In genomic region chr1:165854101-165854845, GRCh38 we compare ENCODE assay signal across 8 cellular contexts. TPM values are rescaled to one million over a fixed set of nuclear protein-coding genes. Genes with fewer than 3 reads are reported as not detected.
DNase-seq lines count a peak whose midpoint lies in the region; ATAC-seq and TF ChIP-seq lines count a peak whose summit lies in the region.

No MANE protein-coding gene starts in this region.

- H3F3A ChIP-seq in GM23338 (replicated peaks; ENCODE audit: low read depth): no peaks in the 10 kb centered on the region

- peaks cover 10% of the 10 kb centered on the region for H3K27me3 Mint-ChIP-seq in GM23338 (ENCODE audit: insufficient read depth, low read depth, poor library complexity)
- no peaks in the 10 kb centered on the region for H3K27me3 Mint-ChIP-seq in activated T-cell treated with anti-CD3 and anti-CD28 coated beads, Interleukin-2, amount 50 U/mL, for 24 hours

- H3K27ac ChIP-seq in A673 (ENCODE audit: low read depth, low read length, poor library complexity, severe bottlenecking): no peak overlapping the region
- 0 out of 2 replicates have a peak overlapping the region, but pooled peaks have one; percentile 46 for H3K27ac ChIP-seq in GM23338 (ENCODE audit: low read depth)
- H3K27ac ChIP-seq in Peyer's patch: no peak overlapping the region

- no peak overlapping the region for H2AFZ ChIP-seq in GM23338

- no peaks in the 10 kb centered on the region for H3K9me3 ChIP-seq in A673 (ENCODE audit: low read depth, low read length, poor library complexity, severe bottlenecking)
- no peaks in the 10 kb centered on the region for H3K9me3 ChIP-seq in Peyer's patch

- no TSS peak for BruUV-seq in A673 (replicated peaks; lab: Mats Ljungman, UMichigan)

- H3K9me2 ChIP-seq in GM23338 (ENCODE audit: insufficient read depth): no peaks in the 10 kb centered on the region

- H3K9me3 Mint-ChIP-seq in GM23338: no peaks in the 10 kb centered on the region
- H3K9me3 Mint-ChIP-seq in activated T-cell treated with anti-CD3 and anti-CD28 coated beads, Interleukin-2, amount 50 U/mL, for 24 hours: no peaks in the 10 kb centered on the region

- H3K4me1 Mint-ChIP-seq in GM23338: peaks cover 78% of the 10 kb centered on the region
- H3K4me1 Mint-ChIP-seq in activated T-cell treated with anti-CD3 and anti-CD28 coated beads, Interleukin-2, amount 50 U/mL, for 24 hours (ENCODE audit: low read depth): peaks cover 40% of the 10 kb centered on the region

- intact Hi-C loops in A673 (cut with micrococcal nuclease; ENCODE audit: unreplicated experiment): no loop called here
- intact Hi-C loops in left cardiac atrium (cut with DNase I): no loop called here

- peak overlapping the region; percentile 74 for H3K4me2 ChIP-seq in GM23338

- DNase-seq in A673 (ENCODE audit: low spot score): peak; percentile 53
- DNase-seq in GM23338 (ENCODE audit: low spot score): no peak
- peak; percentile 83 for DNase-seq in SKM-1 (lab: John Stamatoyannopoulos, UW; ENCODE audit: unreplicated experiment)
- no peak for DNase-seq in left cardiac atrium
- DNase-seq in DMS79 treated with DMSO at 0.1 percent for 48 hours (lab: John Stamatoyannopoulos, UW): no peak
- no peak for DNase-seq in activated T-cell treated with anti-CD3 and anti-CD28 coated beads, Interleukin-2, amount 50 U/mL, for 24 hours
- no peak for DNase-seq in Peyer's patch

- peaks cover 87% of the 10 kb centered on the region for H4K20me1 ChIP-seq in GM23338 (replicated peaks; ENCODE audit: insufficient read depth)

- CTCF ChIA-PET in A673 (lab: Charles Lee): no interaction called here

- no peak for TF ChIP-seq CTCF in A673 (conservative IDR thresholded peaks at IDR 0.05; ENCODE audit: low read depth, low read length)
- TF ChIP-seq CTCF in GM23338 (conservative IDR thresholded peaks at IDR 0.05; ENCODE audit: low read depth in 2 of 2): no peak
- no peak for TF ChIP-seq CTCF in Peyer's patch (IDR thresholded peaks at IDR 0.05)

- H3K4me1 ChIP-seq in A673 (ENCODE audit: insufficient read depth, low read length, poor library complexity, severe bottlenecking): peaks cover 23% of the 10 kb centered on the region
- peaks cover 77% of the 10 kb centered on the region for H3K4me1 ChIP-seq in GM23338 (ENCODE audit: insufficient read depth)
- H3K4me1 ChIP-seq in Peyer's patch: peaks cover 0 to 30% (median 8%) of the 10 kb centered on the region in 4 donors

- peaks cover 100% of the 10 kb centered on the region for H3K79me2 ChIP-seq in GM23338 (replicated peaks; ENCODE audit: insufficient read depth)

- H3K27ac Mint-ChIP-seq in GM23338: peak overlapping the region; percentile 50; the same call in 1 of the 2 replicates
- H3K27ac Mint-ChIP-seq in activated T-cell treated with anti-CD3 and anti-CD28 coated beads, Interleukin-2, amount 50 U/mL, for 24 hours: no peak overlapping the region

- peak; percentile 29 for ATAC-seq in GM23338
- peak; percentile 74 to 77 for ATAC-seq in left cardiac atrium
- no peak for ATAC-seq in GM21447 (IDR thresholded peaks at IDR 0.05; ENCODE audit: unreplicated experiment)

- no peak for TF ChIP-seq POLR2A in Peyer's patch (IDR thresholded peaks at IDR 0.05)

- POLR2A ChIA-PET in A673 (lab: Charles Lee; ENCODE audit: low non-redundant PET): no interaction called here

- peak overlapping the region; percentile 16; the same call in 1 of the 3 replicates for H3K4me3 Mint-ChIP-seq in GM23338
- H3K4me3 Mint-ChIP-seq in activated T-cell treated with anti-CD3 and anti-CD28 coated beads, Interleukin-2, amount 50 U/mL, for 24 hours: no peak overlapping the region

- H3K36me3 ChIP-seq in A673 (ENCODE audit: insufficient read depth, low read length, poor library complexity, severe bottlenecking): no peaks in the 10 kb centered on the region
- no peaks in the 10 kb centered on the region for H3K36me3 ChIP-seq in GM23338 (ENCODE audit: insufficient read depth)
- H3K36me3 ChIP-seq in Peyer's patch: no peaks in the 10 kb centered on the region

- peaks cover 3% of the 10 kb centered on the region; the same call in 1 of the 3 replicates for H3K36me3 Mint-ChIP-seq in GM23338 (ENCODE audit: low read depth)
- peaks cover 11% of the 10 kb centered on the region for H3K36me3 Mint-ChIP-seq in activated T-cell treated with anti-CD3 and anti-CD28 coated beads, Interleukin-2, amount 50 U/mL, for 24 hours (ENCODE audit: low read depth)

- H3K27me3 ChIP-seq in A673 (replicated peaks; ENCODE audit: insufficient read depth, low read depth, low read length, poor library complexity): no peaks in the 10 kb centered on the region
- H3K27me3 ChIP-seq in GM23338 (ENCODE audit: insufficient read depth): no peaks in the 10 kb centered on the region
- H3K27me3 ChIP-seq in Peyer's patch: no peaks in the 10 kb centered on the region

- H3K4me3 ChIP-seq in A673 (ENCODE audit: low read depth, low read length, poor library complexity, severe bottlenecking): no peak overlapping the region
- H3K4me3 ChIP-seq in GM23338: peak overlapping the region; percentile 39; the same call in 1 of the 2 replicates
- H3K4me3 ChIP-seq in Peyer's patch: no peak overlapping the region

TF ChIP-seq in GM23338, 12 proteins besides CTCF, POLR2A, EP300 and RAD21:
- TF ChIP-seq EZH2phosphoT487 (IDR thresholded peaks at IDR 0.05; ENCODE audit: unreplicated experiment): no peak
- TF ChIP-seq ZNF331 (CRISPR knock-in tag; IDR thresholded peaks at IDR 0.05; ENCODE audit: low read depth): no peak
- no peak for TF ChIP-seq JUNB (IDR thresholded peaks at IDR 0.05; ENCODE audit: unreplicated experiment)
- no peak for TF ChIP-seq ZNF114 (CRISPR knock-in tag; IDR thresholded peaks at IDR 0.05)

RNA-seq across cellular contexts. Expression of gene UCK2, which starts 26.9 kb away (rescaled TPM):
- total RNA-seq in A673 (2021) (78.7 and 84.2 TPM in 2 replicates), left cardiac atrium (10 to 100 TPM in 1 of 2 donors, 1 to 10 TPM in 1; 8.0 to 18.2 TPM), Peyer's patch (100 to 1,000 TPM in 2 of 4 donors, 10 to 100 TPM in 2; 36.3 to 117 (median 84.7) TPM)
- total RNA-seq in GM23338 (2014; rRNA removed; shearing (Covaris generic)): 141 and 149 TPM in 2 replicates
- 101 and 104 TPM in 2 replicates for polyA plus RNA-seq in GM23338 (2016; fragmentation: Nextera tagmentation; extraction: Ambion mirVana)

Comparison
In these comparisons a context has a peak if more than half of its experiments do, and no peak if none do; other contexts are left out.
1. DNase-seq: peak in A673 (single experiment) and SKM-1 (single experiment); none in GM23338 (single experiment), left cardiac atrium (single experiment), DMS79 treated with DMSO at 0.1 percent for 48 hours (single experiment), activated T-cell treated with anti-CD3 and anti-CD28 coated beads, Interleukin-2, amount 50 U/mL, for 24 hours (single experiment) and Peyer's patch (0 of 3).